In genomic region chr12:12286441-12286840, GRCh38 we compare ENCODE assay signal across 34 cellular contexts. TPM values are rescaled to one million over a fixed set of nuclear protein-coding genes. Genes with fewer than 3 reads are reported as not detected.
DNase-seq lines count a peak whose midpoint lies in the region; ATAC-seq, FAIRE-seq and TF ChIP-seq lines count a peak whose summit lies in the region.
"Had no signal": no experiment of that assay in that cellular context is flagged by ENCODE, and none has a peak within 500 bp of the region (broad histone marks: within the 10 kb centered on the region; RNA-seq: fewer than 3 reads in every experiment).

No MANE protein-coding gene starts in this region.

- TF ChIP-seq POLR2A in A549 (IDR thresholded peaks at IDR 0.05; ENCODE audit: low read length) (no peak), tibial nerve (IDR thresholded peaks at IDR 0.05) (no peak)

- CTCF ChIA-PET in A549 (lab: Yijun Ruan, JAX) = no interaction called here
- CTCF ChIA-PET in HEK293 (lab: Yijun Ruan, JAX) = no interaction called here

- H3K9me3 Mint-ChIP-seq in stimulated activated naive B cell treated with anti-CD40 and anti-IgM and Interleukin-4, amounts not matched to agents 10 μg/mL and 1 μg/mL and 100 μg/mL, for 72 hours = no peaks in the 10 kb centered on the region
- H3K9me3 Mint-ChIP-seq in activated T-helper 17 cell treated with anti-CD3 and anti-CD28 coated beads, Interleukin-2, amount 50 U/mL, for 72 hours = no peaks in the 10 kb centered on the region
- H3K9me3 Mint-ChIP-seq: CD4-positive, alpha-beta memory T cell; CD4-positive, alpha-beta T cell; CD4-positive, CD25-positive, alpha-beta regulatory T cell; CD8-positive, alpha-beta T cell had no signal

- no peaks in the 10 kb centered on the region for H3K36me3 Mint-ChIP-seq in stimulated activated naive B cell treated with anti-CD40 and anti-IgM and Interleukin-4, amounts not matched to agents 10 μg/mL and 1 μg/mL and 100 μg/mL, for 72 hours
- no peaks in the 10 kb centered on the region for H3K36me3 Mint-ChIP-seq in activated T-helper 17 cell treated with anti-CD3 and anti-CD28 coated beads, Interleukin-2, amount 50 U/mL, for 72 hours (ENCODE audit: low read depth)
- H3K36me3 Mint-ChIP-seq: CD14-positive monocyte; CD4-positive, alpha-beta memory T cell; CD4-positive, CD25-positive, alpha-beta regulatory T cell; CD8-positive, alpha-beta T cell had no signal

- TF ChIP-seq RAD21 in A549 (conservative IDR thresholded peaks at IDR 0.05 in 1 of 2, IDR thresholded peaks at IDR 0.05 in 1 of 2) = no peak

- TF ChIP-seq CTCF in A549 (IDR thresholded peaks at IDR 0.05) (no peak), HEK293 (tag by site-specific recombination; IDR thresholded peaks at IDR 0.05) (no peak), tibial nerve (IDR thresholded peaks at IDR 0.05) (no peak)

- no peak for DNase-seq in A549 (ENCODE audit: low read depth in 1 of 2, low spot score in 1 of 2)
- DNase-seq in stimulated activated naive B cell treated with anti-CD40 and anti-IgM and Interleukin-4, amounts not matched to agents 10 μg/mL and 1 μg/mL and 100 μg/mL, for 72 hours = no peak
- DNase-seq in NCI-H1105 treated with DMSO at 0.1 percent for 48 hours (lab: John Stamatoyannopoulos, UW) = no peak
- DNase-seq in tibial nerve (ENCODE audit: low spot score in 2 of 2) = no peak
- DNase-seq: 8988T; ACHN; AML-193; BE2C; C1 segment of cervical spinal cord; Caco-2; Calu3; CD4-positive, alpha-beta memory T cell; CD4-positive, alpha-beta T cell; CD4-positive, CD25-positive, alpha-beta regulatory T cell; CD8-positive, alpha-beta memory T cell; CD8-positive, alpha-beta T cell; COR-L47; DMS 273 treated with DMSO at 0.1 percent for 48 hours; DMS153; DMS53; DMS79; DMS79 treated with DMSO at 0.1 percent for 48 hours; DND-41; EL had no signal

- peaks cover 19% of the 10 kb centered on the region for H3K4me1 ChIP-seq in A549
- H3K4me1 ChIP-seq in HEK293 (ENCODE audit: control insufficient read depth, insufficient read depth, low read length) = no peaks in the 10 kb centered on the region
- H3K4me1 ChIP-seq in tibial nerve = peaks cover 0 to 23% (median 7%) of the 10 kb centered on the region in 4 donors
- H3K4me1 ChIP-seq: BE2C; BLaER1; BLaER1 treated with 17β-estradiol and CSF1 and Interleukin-3, amounts not matched to agents 10 nM and 100 nM; Caco-2 had no signal

- peaks cover 25 to 38% of the 10 kb centered on the region in 2 donors for H3K27me3 Mint-ChIP-seq in stimulated activated naive B cell treated with anti-CD40 and anti-IgM and Interleukin-4, amounts not matched to agents 10 μg/mL and 1 μg/mL and 100 μg/mL, for 72 hours
- H3K27me3 Mint-ChIP-seq in activated T-helper 17 cell treated with anti-CD3 and anti-CD28 coated beads, Interleukin-2, amount 50 U/mL, for 72 hours = peaks cover 20% of the 10 kb centered on the region

- no peak for ATAC-seq in A549
- ATAC-seq in stimulated activated naive B cell treated with anti-CD40 and anti-IgM and Interleukin-4, amounts not matched to agents 10 μg/mL and 1 μg/mL and 100 μg/mL, for 72 hours (replicated peaks) = no peak
- ATAC-seq in activated T-helper 17 cell treated with anti-CD3 and anti-CD28 coated beads, Interleukin-2, amount 50 U/mL, for 72 hours (replicated peaks) = no peak
- ATAC-seq: CD8-positive, alpha-beta T cell had no signal

- H3K4me3 ChIP-seq in A549 (no peak overlapping the region), HEK293 (ENCODE audit: low read depth, low read length) (no peak overlapping the region), tibial nerve (no peak overlapping the region)
- H3K4me3 ChIP-seq: BLaER1; BLaER1 treated with 17β-estradiol and CSF1 and Interleukin-3, amounts not matched to agents 10 nM and 100 nM had no signal

- no peak overlapping the region for H3K4me2 ChIP-seq in A549
- H3K4me2 ChIP-seq: BLaER1; BLaER1 treated with 17β-estradiol and CSF1 and Interleukin-3, amounts not matched to agents 10 nM and 100 nM had no signal

- TF ChIP-seq EP300 in A549 (IDR thresholded peaks at IDR 0.05) = no peak
- no peak for TF ChIP-seq EP300 in tibial nerve (IDR thresholded peaks at IDR 0.05)

- no peak for FAIRE-seq in A549 (lab: Jason Lieb, UNC)
- FAIRE-seq: A204.1, D721Med had no signal

- H3K9me3 ChIP-seq in A549 (no peaks in the 10 kb centered on the region), HEK293 (ENCODE audit: control insufficient read depth, insufficient read depth, low read depth, low read length) (no peaks in the 10 kb centered on the region), tibial nerve (no peaks in the 10 kb centered on the region)
- H3K9me3 ChIP-seq: BE2C; BLaER1; BLaER1 treated with 17β-estradiol and CSF1 and Interleukin-3, amounts not matched to agents 10 nM and 100 nM; Caco-2 had no signal

- H3K27ac Mint-ChIP-seq in stimulated activated naive B cell treated with anti-CD40 and anti-IgM and Interleukin-4, amounts not matched to agents 10 μg/mL and 1 μg/mL and 100 μg/mL, for 72 hours = peak overlapping the region; percentile 37
- H3K27ac Mint-ChIP-seq in activated T-helper 17 cell treated with anti-CD3 and anti-CD28 coated beads, Interleukin-2, amount 50 U/mL, for 72 hours = no peak overlapping the region
- H3K27ac Mint-ChIP-seq: B cell; CD14-positive monocyte; CD4-positive, alpha-beta memory T cell; CD4-positive, alpha-beta T cell; CD4-positive, CD25-positive, alpha-beta regulatory T cell; CD8-positive, alpha-beta memory T cell; CD8-positive, alpha-beta T cell had no signal

- H3K36me3 ChIP-seq in HEK293 (ENCODE audit: control insufficient read depth in 2 of 2, insufficient read depth in 1 of 2, low read length in 2 of 2) (no peaks in the 10 kb centered on the region), tibial nerve (no peaks in the 10 kb centered on the region)
- H3K36me3 ChIP-seq: BE2C; BLaER1; BLaER1 treated with 17β-estradiol and CSF1 and Interleukin-3, amounts not matched to agents 10 nM and 100 nM had no signal

- no peaks in the 10 kb centered on the region for H3K4me1 Mint-ChIP-seq in stimulated activated naive B cell treated with anti-CD40 and anti-IgM and Interleukin-4, amounts not matched to agents 10 μg/mL and 1 μg/mL and 100 μg/mL, for 72 hours
- H3K4me1 Mint-ChIP-seq in activated T-helper 17 cell treated with anti-CD3 and anti-CD28 coated beads, Interleukin-2, amount 50 U/mL, for 72 hours = no peaks in the 10 kb centered on the region
- H3K4me1 Mint-ChIP-seq: B cell; CD14-positive monocyte; CD8-positive, alpha-beta memory T cell had no signal

- no peaks in the 10 kb centered on the region for H3K27me3 ChIP-seq in tibial nerve
- H3K27me3 ChIP-seq: BE2C; BLaER1; BLaER1 treated with 17β-estradiol and CSF1 and Interleukin-3, amounts not matched to agents 10 nM and 100 nM had no signal

- 87% methylated on average over 5 of the region's 5 CpGs for WGBS in A549 (ENCODE audit: missing lambda C conversion rate)
- 92 to 96% methylated on average over 5 of the region's 5 CpGs for WGBS in tibial nerve, 2 donors

- no peak overlapping the region for H3K4me3 Mint-ChIP-seq in stimulated activated naive B cell treated with anti-CD40 and anti-IgM and Interleukin-4, amounts not matched to agents 10 μg/mL and 1 μg/mL and 100 μg/mL, for 72 hours
- H3K4me3 Mint-ChIP-seq in activated T-helper 17 cell treated with anti-CD3 and anti-CD28 coated beads, Interleukin-2, amount 50 U/mL, for 72 hours = no peak overlapping the region
- H3K4me3 Mint-ChIP-seq: B cell; CD14-positive monocyte; CD4-positive, alpha-beta memory T cell; CD4-positive, alpha-beta T cell; CD4-positive, CD25-positive, alpha-beta regulatory T cell; CD8-positive, alpha-beta memory T cell; CD8-positive, alpha-beta T cell had no signal

- no peak overlapping the region for H3K27ac ChIP-seq in A549
- H3K27ac ChIP-seq in HEK293 (ENCODE audit: extremely low read depth, low read depth, low read length) = no peak overlapping the region
- H3K27ac ChIP-seq in tibial nerve = no peak overlapping the region
- H3K27ac ChIP-seq: 22Rv1; BLaER1; BLaER1 treated with 17β-estradiol and CSF1 and Interleukin-3, amounts not matched to agents 10 nM and 100 nM; C4-2B had no signal

- POLR2A ChIA-PET in A549 (lab: Yijun Ruan, JAX) = no interaction called here
- POLR2A ChIA-PET in HEK293 (lab: Yijun Ruan, JAX) = no interaction called here

TF ChIP-seq in A549, 52 proteins besides CTCF, POLR2A, EP300 and RAD21:
- peak; percentile 81 for TF ChIP-seq ZC3H11A (IDR thresholded peaks at IDR 0.05)
- no peak for TF ChIP-seq PBX3 (IDR thresholded peaks at IDR 0.05)

TF ChIP-seq in HEK293, 187 proteins besides CTCF, POLR2A, EP300 and RAD21 (continues in another document):
- peak; percentile 67 for TF ChIP-seq ZNF623 (tag by site-specific recombination; IDR thresholded peaks at IDR 0.05)
- no peak for TF ChIP-seq ZSCAN23 (tag by site-specific recombination; IDR thresholded peaks at IDR 0.05)
- no peak for TF ChIP-seq ZNF48 (tag by site-specific recombination; IDR thresholded peaks at IDR 0.05)

RNA-seq across cellular contexts. Expression of gene LRP6, which starts 19.6 kb away (rescaled TPM):
- polyA plus RNA-seq in A549 (2011; rRNA removed) = 50.3 and 63.0 TPM in 2 replicates
- 30.3 and 36.7 TPM in 2 replicates for polyA plus RNA-seq in A549 (2012; cell fraction: cytosol; rRNA removed)
- polyA plus RNA-seq in A549 (2012; cell fraction: nucleus; rRNA removed) = 38.3 and 49.0 TPM in 2 replicates
- 23.3 to 26.6 TPM (median 26.6 TPM) in 3 replicates for polyA plus RNA-seq in A549 (2017; fragmentation: RNase III; extraction: RNeasy Plus Mini Kit Qiagen cat#74134 plus additional on column Dnase treatment)
- polyA minus RNA-seq in A549 (2011; rRNA and poly(A)+ RNA removed) = 369 and 423 TPM in 2 replicates
- total RNA-seq in activated T-helper 17 cell treated with anti-CD3 and anti-CD28 coated beads, Interleukin-2, amount 50 U/mL, for 72 hours = 1 to 10 TPM in 1 of 2 donors, under 1 TPM in 1; 0.61 to 3.9 TPM
- total RNA-seq in tibial nerve = 10 to 100 TPM; 30.6 to 64.5 (median 44.9) TPM
- polyA plus RNA-seq: CD14-positive monocyte had no signal

Comparison
In these comparisons a context has a peak if more than half of its experiments do, and no peak if none do; other contexts are left out.
1. RNA of gene LRP6, which starts 19.6 kb away (total RNA-seq): 30.6 to 64.5 TPM in tibial nerve; 0.61 to 3.9 TPM in activated T-helper 17 cell treated with anti-CD3 and anti-CD28 coated beads, Interleukin-2, amount 50 U/mL, for 72 hours; every median in the first group is over 4 times any median in the second.
2. Of the 5 proteins assayed by ChIP-seq in both HEK293 and A549: peak only in HEK293: REST; only in A549: none; in both: none; in neither: 4.